ENCODE assay signal across 18 cellular contexts in genomic region chr4:123018391-123018755, GRCh38.
DNase-seq lines count a peak whose midpoint lies in the region; ATAC-seq and TF ChIP-seq lines count a peak whose summit lies in the region.
"Had no signal": no experiment of that assay in that cellular context is flagged by ENCODE, and none has a peak within 500 bp of the region (broad histone marks: within the 10 kb centered on the region; RNA-seq: fewer than 3 reads in every experiment).

No MANE protein-coding gene starts in this region.

- CTCF ChIA-PET in SK-N-SH (lab: Yijun Ruan, JAX) = interaction anchor here (0.7 kb wide), 1 partner anchor 38 kb away, joined by 3 read pairs; no protein-coding TSS in a partner anchor

- no peak for TF ChIP-seq EP300 in SK-N-SH (IDR thresholded peaks at IDR 0.05; ENCODE audit: borderline replicate concordance in 1 of 2, low read depth in 1 of 2, low read length in 1 of 2)

- no peaks in the 10 kb centered on the region for H3K9me2 ChIP-seq in SK-N-SH

- H3K4me1 ChIP-seq in SK-N-SH (ENCODE audit: control insufficient read depth in 1 of 2, insufficient read depth in 2 of 2, low read depth in 1 of 2, low read length in 1 of 2) = peaks cover 0 to 17% of the 10 kb centered on the region in 2 experiments; a peak in 2 of 4 replicates

- H3K4me3 Mint-ChIP-seq in HFFc6 = no peak overlapping the region
- H3K4me3 Mint-ChIP-seq: CD4-positive, alpha-beta memory T cell had no signal

- H3K27me3 ChIP-seq in SK-N-SH (ENCODE audit: insufficient read depth) = no peaks in the 10 kb centered on the region
- H3K27me3 ChIP-seq: SJSA1 had no signal

- peak overlapping the region; percentile 13; the same call in 1 of the 2 replicates for H3K4me2 ChIP-seq in SK-N-SH

- H3K79me2 ChIP-seq in SK-N-SH (ENCODE audit: insufficient read depth) = peaks cover 6% of the 10 kb centered on the region; the same call in 1 of the 2 replicates

- peaks cover 20% of the 10 kb centered on the region for H3F3A ChIP-seq in SK-N-SH (replicated peaks; ENCODE audit: insufficient read depth)

- POLR2A ChIA-PET in SK-N-SH (lab: Yijun Ruan, JAX) = no interaction called here

- no peak overlapping the region for H3K4me3 ChIP-seq in SK-N-SH (ENCODE audit: low read depth in 2 of 2, low read length in 1 of 2)
- H3K4me3 ChIP-seq: SJSA1 had no signal

- peaks cover 3% of the 10 kb centered on the region; the same call in 1 of the 2 replicates for H4K20me1 ChIP-seq in SK-N-SH (ENCODE audit: insufficient read depth)

- H3K36me3 ChIP-seq in SK-N-SH (replicated peaks in 1 of 2; ENCODE audit: control insufficient read depth in 1 of 2, insufficient read depth in 2 of 2, low read length in 1 of 2) = peaks cover 0 to 14% of the 10 kb centered on the region in 2 experiments
- H3K36me3 ChIP-seq: SJSA1 had no signal

- ATAC-seq in GM18498 (IDR thresholded peaks at IDR 0.05; ENCODE audit: unreplicated experiment) = no peak
- ATAC-seq in HG02798 (IDR thresholded peaks at IDR 0.05; ENCODE audit: poor library complexity, unreplicated experiment) = no peak

- H2AFZ ChIP-seq in SK-N-SH (ENCODE audit: low read depth) = no peak overlapping the region

- no peaks in the 10 kb centered on the region; the same call in 1 of the 2 replicates for H3K27me3 Mint-ChIP-seq in HFFc6 (ENCODE audit: insufficient read depth)
- H3K27me3 Mint-ChIP-seq: CD4-positive, alpha-beta memory T cell had no signal

- H3K27ac Mint-ChIP-seq in HFFc6 = peak overlapping the region; percentile 40; the same call in 1 of the 2 replicates

- peaks cover 34% of the 10 kb centered on the region for H3K4me1 Mint-ChIP-seq in HFFc6 (ENCODE audit: low read depth)
- H3K4me1 Mint-ChIP-seq: CD4-positive, alpha-beta memory T cell had no signal

- TF ChIP-seq CTCF in HFFc6 (IDR thresholded peaks at IDR 0.05) = no peak
- TF ChIP-seq CTCF in SK-N-SH (IDR thresholded peaks at IDR 0.05) = no peak

- H3K9me3 Mint-ChIP-seq in HFFc6 = no peaks in the 10 kb centered on the region

- no peak for TF ChIP-seq RAD21 in SK-N-SH (IDR thresholded peaks at IDR 0.05; ENCODE audit: low read length)

- no peaks in the 10 kb centered on the region for H3K9me3 ChIP-seq in SK-N-SH
- H3K9me3 ChIP-seq: SJSA1 had no signal

- peak overlapping the region in 1 of 2 experiments; percentile 74; a peak in 2 of 4 replicates for H3K27ac ChIP-seq in SK-N-SH (ENCODE audit: low read depth in 2 of 2, low read length in 1 of 2)
- H3K27ac ChIP-seq: SJSA1 had no signal

- no peak for DNase-seq in HFFc6
- no peak for DNase-seq in SK-N-SH
- peak; percentile 2 to 13 for DNase-seq in lung microvascular endothelial cell (ENCODE audit: low read depth in 2 of 2)
- no peak for DNase-seq in NCI-H345 treated with DMSO at 0.1 percent for 48 hours (lab: John Stamatoyannopoulos, UW; ENCODE audit: unreplicated experiment)
- no peak for DNase-seq in iPS-NIHi11 (ENCODE audit: low spot score)
- DNase-seq: CD4-positive, alpha-beta memory T cell; DND-41; GF-D8; KBM-7; NCI-H1417 treated with DMSO at 0.1 percent for 48 hours; NCI-H1930; NCI-H446 treated with DMSO at 0.1 percent for 48 hours; NCI-H748 treated with DMSO at 0.1 percent for 48 hours; RPMI8226; T-helper 1 cell had no signal

- peak overlapping the region; percentile 12; the same call in 1 of the 2 replicates for H3K9ac ChIP-seq in SK-N-SH

- 79% methylated on average over 3 of the region's 3 CpGs for WGBS in SK-N-SH (ENCODE audit: low lambda C conversion rate)

- H3K36me3 Mint-ChIP-seq in HFFc6 (ENCODE audit: low read depth) = peaks cover 6% of the 10 kb centered on the region

TF ChIP-seq in SK-N-SH, 30 proteins besides CTCF, POLR2A, EP300 and RAD21:
- no peak for TF ChIP-seq RFX5 (IDR thresholded peaks at IDR 0.05; ENCODE audit: low read length)
- TF ChIP-seq TEAD4 (IDR thresholded peaks at IDR 0.05; ENCODE audit: borderline replicate concordance, insufficient read depth) = no peak
- no peak for TF ChIP-seq RXRA (IDR thresholded peaks at IDR 0.05; ENCODE audit: borderline replicate concordance, low read depth)
- TF ChIP-seq POLR2AphosphoS5 (IDR thresholded peaks at IDR 0.05; ENCODE audit: low read depth, low read length) = no peak
- TF ChIP-seq MXI1 (IDR thresholded peaks at IDR 0.05; ENCODE audit: low read depth, low read length) = no peak
- TF ChIP-seq PBX3 (IDR thresholded peaks at IDR 0.05) = no peak
- TF ChIP-seq SMC3 (IDR thresholded peaks at IDR 0.05; ENCODE audit: low read depth, low read length) = no peak
- no peak for TF ChIP-seq TCF12 (IDR thresholded peaks at IDR 0.05)

Comparison
In these comparisons a context has a peak if more than half of its experiments do, and no peak if none do; other contexts are left out.
1. DNase-seq: peak in lung microvascular endothelial cell (2 of 2); none in HFFc6 (single experiment), SK-N-SH (single experiment), NCI-H345 treated with DMSO at 0.1 percent for 48 hours (single experiment) and iPS-NIHi11 (single experiment).